8 cellular contexts compared by ENCODE assay signal in genomic region chr10:102112210-102112817, GRCh38. TPM values are rescaled to one million over a fixed set of nuclear protein-coding genes. Genes with fewer than 3 reads are reported as not detected.
A peak's percentile ranks its signal among the peaks of the same experiment; 100 is the strongest.
DNase-seq lines count a peak whose midpoint lies in the region; ATAC-seq, FAIRE-seq and TF ChIP-seq lines count a peak whose summit lies in the region.

No MANE protein-coding gene starts in this region.

- SMC1A ChIA-PET in GM12878 (lab: Charles Lee; ENCODE audit: uncharacterized antibody, unreplicated experiment): interaction anchor here (1.4 to 1.6 kb wide), 2 partner anchors 12 to 38 kb away, joined by 4 read pairs; no protein-coding TSS in a partner anchor

- H3K4me1 ChIP-seq in GM12878 (ENCODE audit: control insufficient read depth, insufficient read depth, low read length): peaks cover 26% of the 10 kb centered on the region

- CTCF ChIA-PET in GM12878 (lab: Yijun Ruan, JAX): interaction anchor here (0.6 to 1.4 kb wide), 8 partner anchors 10 to 706 kb away, joined by 3 to 5 read pairs (median 3); no protein-coding TSS in a partner anchor

- POLR2A ChIA-PET in GM12878 (lab: Charles Lee): interaction anchor here (0.5 kb wide), 1 partner anchor 59 kb away, joined by 4 read pairs; no protein-coding TSS in a partner anchor

- H3K36me3 ChIP-seq in KOPT-K1 (ENCODE audit: insufficient read depth, low read length) (peaks cover 51% of the 10 kb centered on the region), GM12878 (ENCODE audit: control insufficient read depth in 2 of 2, insufficient read depth in 2 of 2, low read length in 1 of 2) (peaks cover 21 to 31% of the 10 kb centered on the region in 2 experiments)

- WGBS in GM12878 (ENCODE audit: insufficient coverage, insufficient replicate concordance, low lambda C conversion rate, missing lambda C conversion rate): 53% methylated on average over 3 of the region's 3 CpGs

- BruUV-seq in GM12878 (replicated peaks; lab: Mats Ljungman, UMichigan): no TSS peak

- peak overlapping the region; percentile 96 for H3K4me3 ChIP-seq in GM12878

- peak overlapping the region; percentile 94 for H3K4me2 ChIP-seq in GM12878 (ENCODE audit: control insufficient read depth, insufficient read depth)

- H3K79me2 ChIP-seq in GM12878 (ENCODE audit: control insufficient read depth, insufficient read depth, low read length): peaks cover 52% of the 10 kb centered on the region

- TF ChIP-seq EP300 in GM12878 (IDR thresholded peaks at IDR 0.05; ENCODE audit: borderline replicate concordance in 1 of 2, control insufficient read depth in 1 of 2, low read depth in 2 of 2, low read length in 2 of 2): no peak

- no peaks in the 10 kb centered on the region for H3K27me3 ChIP-seq in GM12878 (replicated peaks in 1 of 2; ENCODE audit: control insufficient read depth in 2 of 2, insufficient read depth in 2 of 2, low read length in 1 of 2)

- H3K9me3 ChIP-seq in KOPT-K1 (ENCODE audit: insufficient read depth, low read length, poor library complexity, severe bottlenecking) (no peaks in the 10 kb centered on the region), GM12878 (replicated peaks; ENCODE audit: control insufficient read depth, insufficient read depth, low read length) (no peaks in the 10 kb centered on the region)

- TF ChIP-seq CTCF in D721Med (IDR thresholded peaks at IDR 0.05; ENCODE audit: insufficient read depth, missing control alignments): peak; percentile 18
- peak; percentile 20 to 36 (median 36); a peak in 5 of 6 replicates for TF ChIP-seq CTCF in GM12878 (IDR thresholded peaks at IDR 0.05 in 2 of 3, conservative IDR thresholded peaks at IDR 0.05 in 1 of 3; ENCODE audit: control insufficient read depth in 2 of 3, extremely low read depth in 1 of 3, insufficient read depth in 1 of 3, low read depth in 3 of 3, low read length in 3 of 3)

- FAIRE-seq in D721Med (lab: Jason Lieb, UNC): no peak
- FAIRE-seq in GM12878 (lab: Jason Lieb, UNC): peak; percentile 78

- H2AFZ ChIP-seq in GM12878 (ENCODE audit: control insufficient read depth, low read depth, low read length): no peak overlapping the region

- H3K9ac ChIP-seq in GM12878 (ENCODE audit: control insufficient read depth, insufficient read depth, low read length): no peak overlapping the region

- intact Hi-C loops in GM12878 (cut with micrococcal nuclease; ENCODE audit: unreplicated experiment): no loop called here

- 0 out of 2 replicates have a peak, but pooled peaks have one; percentile 7 for TF ChIP-seq RAD21 in GM12878 (IDR thresholded peaks at IDR 0.05; ENCODE audit: insufficient read depth, low read depth, low read length)

- no peak for ATAC-seq in GM12878

- TF ChIP-seq POLR2A in GM12878 (IDR thresholded peaks at IDR 0.05; ENCODE audit: low read depth, low read length): no peak

- peak overlapping the region; percentile 84 for H3K27ac ChIP-seq in KOPT-K1 (ENCODE audit: low read depth, low read length, poor library complexity, severe bottlenecking)
- H3K27ac ChIP-seq in GM12878 (ENCODE audit: control insufficient read depth, insufficient read depth): no peak overlapping the region

- DNase-seq in D721Med (ENCODE audit: insufficient read length, low spot score): no peak
- DNase-seq in GM12878 (ENCODE audit: low read depth, low spot score): no peak
- peak; percentile 11 for DNase-seq in myocyte (ENCODE audit: low read depth)
- DNase-seq in retina: no peak
- DNase-seq in kidney glomerular epithelial cell (lab: John Stamatoyannopoulos, UW): no peak
- no peak for DNase-seq in activated CD4-positive, CD25-positive, alpha-beta regulatory T cell treated with anti-CD3 and anti-CD28 coated beads, Interleukin-2, amount 50 U/mL, for 72 hours
- DNase-seq in NK-92 treated with Interleukin-12 subunit alpha and Interleukin-12 subunit beta, amount 100 ng/mL, for 24 hours (lab: John Stamatoyannopoulos, UW): no peak

- H4K20me1 ChIP-seq in GM12878 (ENCODE audit: control insufficient read depth, insufficient read depth): no peaks in the 10 kb centered on the region

- RAD21 ChIA-PET in GM12878 (lab: Charles Lee; ENCODE audit: unreplicated experiment): interaction anchor here (0.9 kb wide), 1 partner anchor 470 kb away, joined by 3 read pairs; no protein-coding TSS in a partner anchor

- in situ Hi-C loops in GM12878 (cut with MboI): no loop called here

RNA-seq across cellular contexts. Expression of gene LDB1, which starts 7.9 kb away (rescaled TPM):
- 68.8 and 83.8 TPM in 2 replicates for total RNA-seq in GM12878 (2013; cell fraction: nucleolus; rRNA removed)
- 34.6 and 37.7 TPM in 2 replicates for total RNA-seq in GM12878 (2014; rRNA removed)
- total RNA-seq in GM12878 (2014; rRNA removed; fragmentation: Illumina TruSeq; extraction: Trizol): 35.6 and 36.0 TPM in 2 replicates
- total RNA-seq in GM12878 (2021): 45.6 and 51.1 TPM in 2 replicates
- 22.9 TPM for polyA plus RNA-seq in GM12878 (2011; ENCODE audit: low read depth)
- polyA plus RNA-seq in GM12878 (2011; rRNA removed): 64.9 and 71.5 TPM in 2 replicates
- polyA plus RNA-seq in GM12878 (2011; cell fraction: cytosol; rRNA removed): 89.1 and 108 TPM in 2 replicates
- 264 and 317 TPM in 2 replicates for polyA plus RNA-seq in GM12878 (2011; cell fraction: nucleus; rRNA removed)
- polyA plus RNA-seq in GM12878 (2012): 37.7 and 49.1 TPM in 2 replicates
- polyA plus RNA-seq in GM12878 (2014; fragmentation: Illumina TruSeq; extraction: Trizol): 27.0 and 45.4 TPM in 2 replicates
- polyA plus RNA-seq in GM12878 (2014; fragmentation: Nextera tagmentation; extraction: Ambion mirVana): 1 to 10 TPM; 1.7 to 2.3 TPM
- 59.9 and 61.0 TPM in 2 replicates for polyA plus RNA-seq in GM12878 (2014; rRNA removed)
- polyA plus RNA-seq in GM12878 (2016; fragmentation: Nextera tagmentation; extraction: Ambion mirVana): 1 to 10 TPM; 4.7 to 5.6 TPM
- polyA minus RNA-seq in GM12878 (2011; rRNA and poly(A)+ RNA removed): 96.8 and 117 TPM in 2 replicates
- 27.3 and 42.0 TPM in 2 replicates for polyA minus RNA-seq in GM12878 (2011; cell fraction: cytosol; rRNA and poly(A)+ RNA removed)
- 35.9 and 49.0 TPM in 2 replicates for polyA minus RNA-seq in GM12878 (2011; cell fraction: nucleus; rRNA and poly(A)+ RNA removed)
- 39.1 and 42.2 TPM in 2 replicates for total RNA-seq in myocyte
- polyA plus RNA-seq in myocyte (2012): 56.2 TPM

RNA-seq across cellular contexts. Expression of gene PPRC1, which starts 20.5 kb away (rescaled TPM):
- 71.3 and 80.3 TPM in 2 replicates for total RNA-seq in GM12878 (2013; cell fraction: nucleolus; rRNA removed)
- total RNA-seq in GM12878 (2014; rRNA removed): 23.4 and 25.1 TPM in 2 replicates
- total RNA-seq in GM12878 (2014; rRNA removed; fragmentation: Illumina TruSeq; extraction: Trizol): 18.7 and 19.2 TPM in 2 replicates
- 59.6 and 69.8 TPM in 2 replicates for total RNA-seq in GM12878 (2021)
- polyA plus RNA-seq in GM12878 (2011; ENCODE audit: low read depth): 22.2 TPM
- polyA plus RNA-seq in GM12878 (2011; rRNA removed): 9.6 and 22.3 TPM in 2 replicates
- 21.8 and 22.9 TPM in 2 replicates for polyA plus RNA-seq in GM12878 (2011; cell fraction: cytosol; rRNA removed)
- 57.4 and 75.8 TPM in 2 replicates for polyA plus RNA-seq in GM12878 (2011; cell fraction: nucleus; rRNA removed)
- polyA plus RNA-seq in GM12878 (2012): 23.6 and 36.1 TPM in 2 replicates
- 42.1 and 55.9 TPM in 2 replicates for polyA plus RNA-seq in GM12878 (2014; fragmentation: Illumina TruSeq; extraction: Trizol)
- polyA plus RNA-seq in GM12878 (2014; fragmentation: Nextera tagmentation; extraction: Ambion mirVana): 10 to 100 TPM; 13.1 to 15.2 TPM
- 44.1 and 54.3 TPM in 2 replicates for polyA plus RNA-seq in GM12878 (2014; rRNA removed)
- 10 to 100 TPM; 39.6 to 40.6 TPM for polyA plus RNA-seq in GM12878 (2016; fragmentation: Nextera tagmentation; extraction: Ambion mirVana)
- 43.2 and 45.6 TPM in 2 replicates for polyA minus RNA-seq in GM12878 (2011; rRNA and poly(A)+ RNA removed)
- 23.9 and 24.7 TPM in 2 replicates for polyA minus RNA-seq in GM12878 (2011; cell fraction: cytosol; rRNA and poly(A)+ RNA removed)
- 23.0 and 50.0 TPM in 2 replicates for polyA minus RNA-seq in GM12878 (2011; cell fraction: nucleus; rRNA and poly(A)+ RNA removed)
- 18.4 and 18.8 TPM in 2 replicates for total RNA-seq in myocyte
- 27.0 TPM for polyA plus RNA-seq in myocyte (2012)

RNA-seq across cellular contexts. Expression of gene NOLC1, which starts 39.9 kb away (rescaled TPM):
- 29.3 and 38.5 TPM in 2 replicates for total RNA-seq in GM12878 (2013; cell fraction: nucleolus; rRNA removed)
- total RNA-seq in GM12878 (2014; rRNA removed) (106 and 111 TPM in 2 replicates), GM12878 (2014; rRNA removed; fragmentation: Illumina TruSeq; extraction: Trizol) (122 and 125 TPM in 2 replicates), GM12878 (2021) (144 TPM in 2 replicates), myocyte (53.4 and 75.6 TPM in 2 replicates)
- polyA plus RNA-seq in GM12878 (2011; ENCODE audit: low read depth): 42.6 TPM
- polyA plus RNA-seq in GM12878 (2011; rRNA removed) (130 and 140 TPM in 2 replicates), GM12878 (2014; fragmentation: Illumina TruSeq; extraction: Trizol) (244 and 248 TPM in 2 replicates), GM12878 (2014; fragmentation: Nextera tagmentation; extraction: Ambion mirVana) (100 to 1,000 TPM in 1 of 2 experiments, 10 to 100 TPM in 1; 91.7 to 103 TPM), GM12878 (2014; rRNA removed) (124 and 126 TPM in 2 replicates), GM12878 (2016; fragmentation: Nextera tagmentation; extraction: Ambion mirVana) (100 to 1,000 TPM; 180 to 193 TPM)
- polyA plus RNA-seq in GM12878 (2011; cell fraction: cytosol; rRNA removed): 101 and 112 TPM in 2 replicates
- polyA plus RNA-seq in GM12878 (2011; cell fraction: nucleus; rRNA removed): 69.0 and 98.6 TPM in 2 replicates
- 60.1 and 65.6 TPM in 2 replicates for polyA plus RNA-seq in GM12878 (2012)
- 66.7 and 86.4 TPM in 2 replicates for polyA minus RNA-seq in GM12878 (2011; rRNA and poly(A)+ RNA removed)
- 34.5 and 42.3 TPM in 2 replicates for polyA minus RNA-seq in GM12878 (2011; cell fraction: cytosol; rRNA and poly(A)+ RNA removed)
- 9.2 and 16.5 TPM in 2 replicates for polyA minus RNA-seq in GM12878 (2011; cell fraction: nucleus; rRNA and poly(A)+ RNA removed)
- 31.2 TPM for polyA plus RNA-seq in myocyte (2012)

RNA-seq across cellular contexts. Expression of gene HPS6, which starts 47.2 kb away (rescaled TPM):
- total RNA-seq in GM12878 (2013; cell fraction: nucleolus; rRNA removed): 15.2 and 21.1 TPM in 2 replicates
- total RNA-seq in GM12878 (2014; rRNA removed): 22.1 and 27.2 TPM in 2 replicates
- 9.2 and 9.8 TPM in 2 replicates for total RNA-seq in GM12878 (2014; rRNA removed; fragmentation: Illumina TruSeq; extraction: Trizol)
- 28.0 and 30.2 TPM in 2 replicates for total RNA-seq in GM12878 (2021)
- 3.9 TPM for polyA plus RNA-seq in GM12878 (2011; ENCODE audit: low read depth)
- 2.5 and 5.3 TPM in 2 replicates for polyA plus RNA-seq in GM12878 (2011; rRNA removed)
- 8.9 and 10.7 TPM in 2 replicates for polyA plus RNA-seq in GM12878 (2011; cell fraction: cytosol; rRNA removed)
- 6.8 and 8.5 TPM in 2 replicates for polyA plus RNA-seq in GM12878 (2011; cell fraction: nucleus; rRNA removed)
- 9.5 and 11.5 TPM in 2 replicates for polyA plus RNA-seq in GM12878 (2012)
- 2.5 and 7.1 TPM in 2 replicates for polyA plus RNA-seq in GM12878 (2014; fragmentation: Illumina TruSeq; extraction: Trizol)
- 1 to 10 TPM; 1.4 to 2.8 TPM for polyA plus RNA-seq in GM12878 (2014; fragmentation: Nextera tagmentation; extraction: Ambion mirVana)
- 14.1 and 18.7 TPM in 2 replicates for polyA plus RNA-seq in GM12878 (2014; rRNA removed)
- 10 to 100 TPM; 16.3 to 20.7 TPM for polyA plus RNA-seq in GM12878 (2016; fragmentation: Nextera tagmentation; extraction: Ambion mirVana)
- 7.5 and 17.2 TPM in 2 replicates for polyA minus RNA-seq in GM12878 (2011; rRNA and poly(A)+ RNA removed)
- polyA minus RNA-seq in GM12878 (2011; cell fraction: cytosol; rRNA and poly(A)+ RNA removed): 6.5 and 8.5 TPM in 2 replicates
- 12.2 and 16.0 TPM in 2 replicates for polyA minus RNA-seq in GM12878 (2011; cell fraction: nucleus; rRNA and poly(A)+ RNA removed)
- total RNA-seq in myocyte: 34.2 and 37.8 TPM in 2 replicates
- 16.5 TPM for polyA plus RNA-seq in myocyte (2012)

RNA-seq across cellular contexts. Expression of gene ARMH3, which starts 56.3 kb away (rescaled TPM):
- total RNA-seq in GM12878 (2013; cell fraction: nucleolus; rRNA removed): 43.2 and 62.0 TPM in 2 replicates
- total RNA-seq in GM12878 (2014; rRNA removed) (18.1 and 18.2 TPM in 2 replicates), GM12878 (2014; rRNA removed; fragmentation: Illumina TruSeq; extraction: Trizol) (14.6 and 15.2 TPM in 2 replicates), GM12878 (2021) (23.3 and 23.5 TPM in 2 replicates), myocyte (7.4 and 7.6 TPM in 2 replicates)
- polyA plus RNA-seq in GM12878 (2011; ENCODE audit: low read depth): 16.9 TPM
- polyA plus RNA-seq in GM12878 (2011; rRNA removed) (29.8 and 33.0 TPM in 2 replicates), GM12878 (2014; fragmentation: Illumina TruSeq; extraction: Trizol) (22.4 and 22.7 TPM in 2 replicates), GM12878 (2014; fragmentation: Nextera tagmentation; extraction: Ambion mirVana) (10 to 100 TPM; 13.6 to 14.0 TPM), GM12878 (2014; rRNA removed) (21.5 and 22.1 TPM in 2 replicates), GM12878 (2016; fragmentation: Nextera tagmentation; extraction: Ambion mirVana) (10 to 100 TPM; 13.0 to 14.2 TPM)
- 27.3 and 29.8 TPM in 2 replicates for polyA plus RNA-seq in GM12878 (2011; cell fraction: cytosol; rRNA removed)
- polyA plus RNA-seq in GM12878 (2011; cell fraction: nucleus; rRNA removed): 15.9 and 18.5 TPM in 2 replicates
- 17.3 and 21.9 TPM in 2 replicates for polyA plus RNA-seq in GM12878 (2012)
- polyA minus RNA-seq in GM12878 (2011; rRNA and poly(A)+ RNA removed): 27.2 and 31.7 TPM in 2 replicates
- 9.1 and 9.6 TPM in 2 replicates for polyA minus RNA-seq in GM12878 (2011; cell fraction: cytosol; rRNA and poly(A)+ RNA removed)
- 15.4 and 23.5 TPM in 2 replicates for polyA minus RNA-seq in GM12878 (2011; cell fraction: nucleus; rRNA and poly(A)+ RNA removed)
- 14.1 TPM for polyA plus RNA-seq in myocyte (2012)
